1 cellular context compared by ENCODE assay signal in genomic region chr18:24214913-24215312, GRCh38.
TF ChIP-seq lines count a peak whose summit lies in the region.

No MANE protein-coding gene starts in this region.

TF ChIP-seq in WTC11, 78 proteins besides CTCF, POLR2A, EP300 and RAD21 (continued from another document):
- no peak for TF ChIP-seq ZNF512 (CRISPR knock-in tag; IDR thresholded peaks at IDR 0.05; ENCODE audit: borderline replicate concordance)
- no peak for TF ChIP-seq SMAD4 (CRISPR knock-in tag; IDR thresholded peaks at IDR 0.05)
- TF ChIP-seq ARID4B (CRISPR knock-in tag; IDR thresholded peaks at IDR 0.05; ENCODE audit: borderline replicate concordance): no peak
- TF ChIP-seq TP53 (CRISPR knock-in tag; IDR thresholded peaks at IDR 0.05): no peak
- TF ChIP-seq FOXK1 (CRISPR knock-in tag; IDR thresholded peaks at IDR 0.05): no peak
- TF ChIP-seq AR (CRISPR knock-in tag; IDR thresholded peaks at IDR 0.05): no peak
- no peak for TF ChIP-seq MAX (CRISPR knock-in tag; IDR thresholded peaks at IDR 0.05)
